2 cellular contexts compared by ENCODE assay signal in genomic region chr14:22489247-22489551, GRCh38.
TF ChIP-seq lines count a peak whose summit lies in the region.

No MANE protein-coding gene starts in this region.

TF ChIP-seq in HepG2, 621 proteins besides CTCF, POLR2A, EP300 and RAD21:
- TF ChIP-seq AGO2 (optimal IDR thresholded peaks at IDR 0.05; ENCODE audit: low read depth, low read length), result no peak
- TF ChIP-seq ATF7-NPFF (CRISPR knock-in tag; IDR thresholded peaks at IDR 0.05; ENCODE audit: low read depth), result no peak
- TF ChIP-seq ZFP41 (CRISPR knock-in tag; IDR thresholded peaks at IDR 0.05; ENCODE audit: borderline replicate concordance), result no peak
- no peak for TF ChIP-seq ZNF510 (CRISPR knock-in tag; IDR thresholded peaks at IDR 0.05; ENCODE audit: low read depth)
- TF ChIP-seq ZBTB43 (CRISPR knock-in tag; conservative IDR thresholded peaks at IDR 0.05), result no peak
- TF ChIP-seq ZNF576 (CRISPR knock-in tag; IDR thresholded peaks at IDR 0.05), result no peak
- no peak for TF ChIP-seq ARNTL (CRISPR knock-in tag; IDR thresholded peaks at IDR 0.05)
- TF ChIP-seq KDM2A (CRISPR knock-in tag; IDR thresholded peaks at IDR 0.05; ENCODE audit: borderline replicate concordance, low read depth), result no peak
- TF ChIP-seq GATAD1 (CRISPR knock-in tag; IDR thresholded peaks at IDR 0.05), result no peak
- no peak for TF ChIP-seq ZNF580 (CRISPR knock-in tag; IDR thresholded peaks at IDR 0.05; ENCODE audit: borderline replicate concordance, low read depth)
- no peak for TF ChIP-seq DMAP1 (CRISPR knock-in tag; IDR thresholded peaks at IDR 0.05)
- no peak for TF ChIP-seq CENPX (CRISPR knock-in tag; IDR thresholded peaks at IDR 0.05)
- no peak for TF ChIP-seq NFKB2 (CRISPR knock-in tag; IDR thresholded peaks at IDR 0.05; ENCODE audit: borderline replicate concordance)
- TF ChIP-seq GMEB2 (CRISPR knock-in tag; IDR thresholded peaks at IDR 0.05; ENCODE audit: low read depth), result no peak
- no peak for TF ChIP-seq NCOA5 (CRISPR knock-in tag; IDR thresholded peaks at IDR 0.05)

TF ChIP-seq in H1, 55 proteins besides CTCF, POLR2A, EP300 and RAD21:
- TF ChIP-seq POU5F1 (IDR thresholded peaks at IDR 0.05; ENCODE audit: low read depth, low read length) (no peak), NRF1 (IDR thresholded peaks at IDR 0.05; ENCODE audit: low read depth, low read length) (no peak)
